ENCODE assay signal across 15 cellular contexts in genomic region chr1:25556132-25556670, GRCh38. TPM values are rescaled to one million over a fixed set of nuclear protein-coding genes. Genes with fewer than 3 reads are reported as not detected.
DNase-seq lines count a peak whose midpoint lies in the region; ATAC-seq and TF ChIP-seq lines count a peak whose summit lies in the region.
"Had no signal": no experiment of that assay in that cellular context is flagged by ENCODE, and none has a peak within 500 bp of the region (broad histone marks: within the 10 kb centered on the region; RNA-seq: fewer than 3 reads in every experiment).

No MANE protein-coding gene starts in this region.

- no peak overlapping the region for H3K4me3 ChIP-seq in esophagus squamous epithelium
- no peak overlapping the region for H3K4me3 ChIP-seq in skeletal muscle satellite cell (ENCODE audit: low read length)
- H3K4me3 ChIP-seq: heart left ventricle, SK-N-MC had no signal

- H3K4me1 Mint-ChIP-seq in activated CD4-positive, alpha-beta T cell treated with anti-CD3 and anti-CD28 coated beads, Interleukin-2, amount 10 ng/mL, durations not matched to agents 7 days and 5 days = peaks cover 92% of the 10 kb centered on the region
- peaks cover 95 to 99% (median 99%) of the 10 kb centered on the region in 3 donors for H3K4me1 Mint-ChIP-seq in T-cell

- POLR2A ChIA-PET in activated CD4-positive, alpha-beta T cell treated with anti-CD3 and anti-CD28 coated beads, Interleukin-2, amount 10 ng/mL, durations not matched to agents 7 days and 5 days (lab: Charles Lee) = interaction anchor here (1.2 kb wide), 1 partner anchor 8 kb away, joined by 4 read pairs; no protein-coding TSS in a partner anchor
- POLR2A ChIA-PET in T-cell (lab: Charles Lee) = no interaction called here

- intact Hi-C loops in esophagus squamous epithelium (cut with DNase I) = no loop called here

- TF ChIP-seq POLR2A in esophagus squamous epithelium (IDR thresholded peaks at IDR 0.05) = no peak

- peaks cover 64% of the 10 kb centered on the region for H3K36me3 Mint-ChIP-seq in activated CD4-positive, alpha-beta T cell treated with anti-CD3 and anti-CD28 coated beads, Interleukin-2, amount 10 ng/mL, durations not matched to agents 7 days and 5 days (ENCODE audit: low read depth)
- peaks cover 44% of the 10 kb centered on the region for H3K36me3 Mint-ChIP-seq in T-cell

- 95% methylated on average over 7 of the region's 11 CpGs; no CpG with 5 or more reads in 1 of the 2 donors for WGBS in esophagus squamous epithelium, 2 donors

- H3K4me2 ChIP-seq in skeletal muscle satellite cell (ENCODE audit: low read length) = peak overlapping the region; percentile 43

- peak overlapping the region; percentile 81 for H3K27ac Mint-ChIP-seq in activated CD4-positive, alpha-beta T cell treated with anti-CD3 and anti-CD28 coated beads, Interleukin-2, amount 10 ng/mL, durations not matched to agents 7 days and 5 days
- H3K27ac Mint-ChIP-seq in T-cell = peak overlapping the region; percentile 97 to 100
- H3K27ac Mint-ChIP-seq: activated T-helper 2 cell treated with anti-CD3 and anti-CD28 coated beads, Interferon-gamma antibody, Interleukin-2, Interleukin-4, amounts not matched to agents 10 μg/mL and 5 μg/mL and 100 μg/mL, durations not matched to agents 14 hours and 24 hours and 36 hours had no signal

- H3K4me3 Mint-ChIP-seq in activated CD4-positive, alpha-beta T cell treated with anti-CD3 and anti-CD28 coated beads, Interleukin-2, amount 10 ng/mL, durations not matched to agents 7 days and 5 days = no peak overlapping the region
- peak overlapping the region in 1 of 3 donors; percentile 99 for H3K4me3 Mint-ChIP-seq in T-cell

- no peaks in the 10 kb centered on the region for H3K9me3 Mint-ChIP-seq in activated CD4-positive, alpha-beta T cell treated with anti-CD3 and anti-CD28 coated beads, Interleukin-2, amount 10 ng/mL, durations not matched to agents 7 days and 5 days
- no peaks in the 10 kb centered on the region for H3K9me3 Mint-ChIP-seq in T-cell
- H3K9me3 Mint-ChIP-seq: activated T-helper 2 cell treated with anti-CD3 and anti-CD28 coated beads, Interferon-gamma antibody, Interleukin-2, Interleukin-4, amounts not matched to agents 10 μg/mL and 5 μg/mL and 100 μg/mL, durations not matched to agents 14 hours and 24 hours and 36 hours had no signal

- H3K27ac ChIP-seq in esophagus squamous epithelium = peak overlapping the region; percentile 53 to 69 (median 61)
- H3K27ac ChIP-seq: heart left ventricle, parathyroid adenoma, SK-N-MC had no signal

- DNase-seq in activated CD4-positive, alpha-beta T cell treated with anti-CD3 and anti-CD28 coated beads, Interleukin-2, amount 10 ng/mL, durations not matched to agents 7 days and 5 days = no peak
- no peak for DNase-seq in activated CD4-positive, alpha-beta T cell treated with anti-CD3 and anti-CD28 coated beads, Interleukin-2, amount 50 U/mL, for 4 hours
- DNase-seq in T-cell = no peak
- DNase-seq in esophagus squamous epithelium (lab: John Stamatoyannopoulos, UW) = no peak
- DNase-seq in NOMO-1 treated with DMSO at 0.1 percent for 48 hours (lab: John Stamatoyannopoulos, UW; ENCODE audit: unreplicated experiment) = no peak
- no peak for DNase-seq in occipital lobe (lab: John Stamatoyannopoulos, UW)
- DNase-seq in activated CD4-positive, CD25-positive, alpha-beta regulatory T cell treated with anti-CD3 and anti-CD28 coated beads, Interleukin-2, amount 50 U/mL, for 72 hours = no peak
- DNase-seq: 8988T, islet precursor cell, NCI-H1105 had no signal

- peaks cover 0 to 39% (median 6%) of the 10 kb centered on the region in 3 donors for H3K36me3 ChIP-seq in esophagus squamous epithelium
- peaks cover 7% of the 10 kb centered on the region for H3K36me3 ChIP-seq in skeletal muscle satellite cell (ENCODE audit: insufficient read depth, low read length)

- CTCF ChIA-PET in activated CD4-positive, alpha-beta T cell treated with anti-CD3 and anti-CD28 coated beads, Interleukin-2, amount 10 ng/mL, durations not matched to agents 7 days and 5 days (lab: Charles Lee) = interaction anchor here (2.2 kb wide), 1 partner anchor 9 kb away, joined by 8 read pairs; no protein-coding TSS in a partner anchor
- CTCF ChIA-PET in T-cell (lab: Charles Lee) = interaction anchor here (0.5 to 0.9 kb wide), 4 partner anchors 10 to 205 kb away, joined by 3 to 4 read pairs (median 4); no protein-coding TSS in a partner anchor

- no peak for ATAC-seq in T-cell (replicated peaks in 1 of 4)

- TF ChIP-seq CTCF in esophagus squamous epithelium (IDR thresholded peaks at IDR 0.05) = no peak

- H3K9ac ChIP-seq in skeletal muscle satellite cell (ENCODE audit: low read depth, low read length) = no peak overlapping the region
- H3K9ac ChIP-seq: parathyroid adenoma had no signal

- no peaks in the 10 kb centered on the region for H3K9me3 ChIP-seq in esophagus squamous epithelium
- H3K9me3 ChIP-seq in skeletal muscle satellite cell (replicated peaks; ENCODE audit: low read length) = no peaks in the 10 kb centered on the region
- H3K9me3 ChIP-seq: heart left ventricle had no signal

- H3K27me3 Mint-ChIP-seq in activated CD4-positive, alpha-beta T cell treated with anti-CD3 and anti-CD28 coated beads, Interleukin-2, amount 10 ng/mL, durations not matched to agents 7 days and 5 days = no peaks in the 10 kb centered on the region
- no peaks in the 10 kb centered on the region for H3K27me3 Mint-ChIP-seq in T-cell

- peaks cover 30 to 92% (median 54%) of the 10 kb centered on the region in 3 donors for H3K4me1 ChIP-seq in esophagus squamous epithelium
- peaks cover 9% of the 10 kb centered on the region for H3K4me1 ChIP-seq in skeletal muscle satellite cell (ENCODE audit: control insufficient read depth, insufficient read depth, low read length)
- H3K4me1 ChIP-seq: parathyroid adenoma had no signal

- H3K27me3 ChIP-seq in esophagus squamous epithelium = no peaks in the 10 kb centered on the region
- H3K27me3 ChIP-seq in skeletal muscle satellite cell (ENCODE audit: control insufficient read depth, insufficient read depth, low read length) = no peaks in the 10 kb centered on the region
- H3K27me3 ChIP-seq: heart left ventricle had no signal

RNA-seq across cellular contexts. Expression of gene LDLRAP1, which starts 12.8 kb away (rescaled TPM):
- 10 to 100 TPM; 64.4 to 65.3 TPM for total RNA-seq in activated CD4-positive, alpha-beta T cell treated with anti-CD3 and anti-CD28 coated beads, Interleukin-2, amount 10 ng/mL, durations not matched to agents 7 days and 5 days
- total RNA-seq in T-cell = 100 to 1,000 TPM; 143 to 298 (median 222) TPM
- total RNA-seq in esophagus squamous epithelium = 10 to 100 TPM; 17.0 to 21.4 (median 19.5) TPM
- 10.9 and 11.8 TPM in 2 replicates for total RNA-seq in skeletal muscle satellite cell (2012; rRNA removed)
- 1.2 TPM for total RNA-seq in occipital lobe
